In genomic region chr2:107466984-107467383, GRCh38 we compare ENCODE assay signal across 26 cellular contexts.
"Had no signal": no experiment of that assay in that cellular context is flagged by ENCODE, and none has a peak within 500 bp of the region (broad histone marks: within the 10 kb centered on the region; RNA-seq: fewer than 3 reads in every experiment).

No MANE protein-coding gene starts in this region.

- H3K4me1 Mint-ChIP-seq: naive thymus-derived CD4-positive, alpha-beta T cell; natural killer cell; stimulated activated effector memory CD8-positive, alpha-beta T cell treated with anti-CD3 and anti-CD28 coated beads, Interleukin-12 subunit alpha, Interleukin-12 subunit beta, amount 100 ng/mL, for 72 hours; stimulated activated naive B cell treated with anti-CD40 and anti-IgM and Interleukin-4, amounts not matched to agents 10 μg/mL and 1 μg/mL and 100 μg/mL, for 72 hours had no signal

- H3K27ac ChIP-seq: pancreas, prostate gland, right lobe of liver, sigmoid colon, stomach, thoracic aorta, tibial artery, transverse colon, upper lobe of right lung, uterus had no signal

- H3K4me3 Mint-ChIP-seq: naive thymus-derived CD4-positive, alpha-beta T cell; natural killer cell; nephron; neural crest cell; stimulated activated effector memory CD8-positive, alpha-beta T cell treated with anti-CD3 and anti-CD28 coated beads, Interleukin-12 subunit alpha, Interleukin-12 subunit beta, amount 100 ng/mL, for 72 hours; stimulated activated naive B cell treated with anti-CD40 and anti-IgM and Interleukin-4, amounts not matched to agents 10 μg/mL and 1 μg/mL and 100 μg/mL, for 72 hours; stimulated activated naive CD8-positive, alpha-beta T cell treated with anti-CD3 and anti-CD28 coated beads, Interleukin-15, Interleukin-2, amounts not matched to agents 100 ng/mL and 50 ng/mL, for 24 hours; type B pancreatic cell had no signal

- H3K9me3 Mint-ChIP-seq: type B pancreatic cell had no signal

- DNase-seq: naive thymus-derived CD4-positive, alpha-beta T cell; natural killer cell; occipital lobe; pancreas; right cardiac atrium; right lobe of liver; sigmoid colon; small intestine; stimulated activated CD4-positive, alpha-beta T cell treated with anti-CD3 and anti-CD28 coated beads, Interleukin-15, amount 100 ng/mL, for 24 hours; stimulated activated CD4-positive, alpha-beta T cell treated with anti-CD3 and anti-CD28 coated beads, Interleukin-2, amount 100 ng/mL, for 24 hours; stimulated activated CD4-positive, alpha-beta T cell treated with anti-CD3 and anti-CD28 coated beads, Interleukin-2, amount 100 ng/mL, for 48 hours; stimulated activated CD4-positive, alpha-beta T cell treated with anti-CD3 and anti-CD28 coated beads, Interleukin-4, amount 100 ng/mL, for 24 hours; stimulated activated naive B cell treated with anti-CD40 and anti-IgM and Interleukin-4, amounts not matched to agents 10 μg/mL and 1 μg/mL and 100 μg/mL, for 72 hours; stimulated activated naive CD4-positive, alpha-beta T cell treated with Interleukin-2 at 50 U/mL for 16 hours; stomach; tibial artery; transverse colon; upper lobe of right lung; uterus had no signal

- H3K36me3 ChIP-seq: pancreas, prostate gland, right lobe of liver, sigmoid colon, stomach, thoracic aorta, tibial artery, transverse colon, upper lobe of right lung, uterus had no signal

- H3K27me3 Mint-ChIP-seq: naive thymus-derived CD4-positive, alpha-beta T cell; stimulated activated naive B cell treated with anti-CD40 and anti-IgM and Interleukin-4, amounts not matched to agents 10 μg/mL and 1 μg/mL and 100 μg/mL, for 72 hours; stimulated activated naive CD8-positive, alpha-beta T cell treated with anti-CD3 and anti-CD28 coated beads, Interleukin-15, Interleukin-2, amounts not matched to agents 100 ng/mL and 50 ng/mL, for 24 hours; type B pancreatic cell had no signal

- H3K36me3 Mint-ChIP-seq: naive thymus-derived CD4-positive, alpha-beta T cell; natural killer cell; stimulated activated effector memory CD8-positive, alpha-beta T cell treated with anti-CD3 and anti-CD28 coated beads, Interleukin-12 subunit alpha, Interleukin-12 subunit beta, amount 100 ng/mL, for 72 hours; stimulated activated naive B cell treated with anti-CD40 and anti-IgM and Interleukin-4, amounts not matched to agents 10 μg/mL and 1 μg/mL and 100 μg/mL, for 72 hours; type B pancreatic cell had no signal

- H3K27ac Mint-ChIP-seq: naive thymus-derived CD4-positive, alpha-beta T cell; natural killer cell; stimulated activated effector memory CD8-positive, alpha-beta T cell treated with anti-CD3 and anti-CD28 coated beads, Interleukin-12 subunit alpha, Interleukin-12 subunit beta, amount 100 ng/mL, for 72 hours; stimulated activated naive B cell treated with anti-CD40 and anti-IgM and Interleukin-4, amounts not matched to agents 10 μg/mL and 1 μg/mL and 100 μg/mL, for 72 hours; stimulated activated naive CD8-positive, alpha-beta T cell treated with anti-CD3 and anti-CD28 coated beads, Interleukin-15, Interleukin-2, amounts not matched to agents 100 ng/mL and 50 ng/mL, for 24 hours; type B pancreatic cell had no signal

- H3K4me1 ChIP-seq: pancreas, prostate gland, right lobe of liver, sigmoid colon, stomach, transverse colon, upper lobe of right lung, uterus had no signal

- H3K4me3 ChIP-seq: pancreas, prostate gland, right lobe of liver, sigmoid colon, stomach, thoracic aorta, tibial artery, transverse colon, upper lobe of right lung, uterus had no signal

- ATAC-seq: naive thymus-derived CD4-positive, alpha-beta T cell; natural killer cell; pancreas; right cardiac atrium; right lobe of liver; stimulated activated effector memory CD8-positive, alpha-beta T cell treated with anti-CD3 and anti-CD28 coated beads, Interleukin-12 subunit alpha, Interleukin-12 subunit beta, amount 100 ng/mL, for 72 hours; stimulated activated naive B cell treated with anti-CD40 and anti-IgM and Interleukin-4, amounts not matched to agents 10 μg/mL and 1 μg/mL and 100 μg/mL, for 72 hours; upper lobe of right lung had no signal

- H3K27me3 ChIP-seq: pancreas, right lobe of liver, sigmoid colon, stomach, tibial artery, transverse colon, upper lobe of right lung, uterus had no signal

- H3K9me3 ChIP-seq: pancreas, prostate gland, right lobe of liver, sigmoid colon, thoracic aorta, tibial artery, transverse colon, upper lobe of right lung, uterus had no signal

- FAIRE-seq: pancreas, small intestine had no signal
